ENCODE assay signal across 1 cellular context in the genomic region with DNA sequence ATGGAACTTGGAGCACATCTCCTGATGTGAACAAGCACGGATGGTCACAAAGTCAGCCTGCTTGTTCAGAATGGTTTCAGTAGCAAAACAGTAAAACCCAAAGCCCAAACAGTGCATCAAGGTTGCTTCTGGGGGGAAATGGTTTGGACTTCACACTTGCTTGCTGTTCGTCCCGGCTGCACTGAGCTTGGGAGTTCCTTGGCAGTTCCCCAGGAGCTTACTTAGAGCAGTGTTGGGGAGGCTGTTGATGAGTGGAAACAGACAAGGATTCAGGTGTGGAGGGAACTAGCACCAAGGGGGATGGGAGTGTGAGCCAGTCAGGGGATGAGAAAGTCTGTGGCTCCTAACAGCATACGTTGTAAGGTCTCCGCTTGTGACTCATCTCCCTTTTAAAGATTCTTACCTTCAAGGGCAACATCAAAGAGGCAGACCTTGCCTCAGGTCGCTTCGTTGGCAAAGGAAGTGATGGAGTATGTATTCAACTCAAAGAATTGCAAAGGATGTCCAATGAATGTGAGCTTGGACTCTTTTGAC.
TF ChIP-seq lines count a peak whose summit lies in the region.

No MANE protein-coding gene starts in this region.

TF ChIP-seq in IMR-90, 13 proteins besides CTCF, POLR2A, EP300 and RAD21 (continued from another document):
- TF ChIP-seq USF2 (IDR thresholded peaks at IDR 0.05; ENCODE audit: low read depth, low read length) (no peak), BHLHE40 (IDR thresholded peaks at IDR 0.05; ENCODE audit: low read depth, low read length) (no peak), CEBPB (IDR thresholded peaks at IDR 0.05; ENCODE audit: low read depth, low read length) (no peak), MAZ (IDR thresholded peaks at IDR 0.05; ENCODE audit: borderline replicate concordance, low read depth, low read length) (no peak), SMC3 (IDR thresholded peaks at IDR 0.05; ENCODE audit: low read depth, low read length) (no peak), CHD1 (IDR thresholded peaks at IDR 0.05; ENCODE audit: low read depth, low read length) (no peak), MXI1 (IDR thresholded peaks at IDR 0.05; ENCODE audit: borderline replicate concordance, low read depth, low read length) (no peak), NFE2L2 (IDR thresholded peaks at IDR 0.05; ENCODE audit: low read depth, low read length) (no peak), ELK1 (IDR thresholded peaks at IDR 0.05; ENCODE audit: borderline replicate concordance, low read depth, low read length) (no peak)
TF ChIP-seq in IMR-90: peak in this region for 0.
